Comparison of ENCODE assay signal across 32 cellular contexts in the genomic region with DNA sequence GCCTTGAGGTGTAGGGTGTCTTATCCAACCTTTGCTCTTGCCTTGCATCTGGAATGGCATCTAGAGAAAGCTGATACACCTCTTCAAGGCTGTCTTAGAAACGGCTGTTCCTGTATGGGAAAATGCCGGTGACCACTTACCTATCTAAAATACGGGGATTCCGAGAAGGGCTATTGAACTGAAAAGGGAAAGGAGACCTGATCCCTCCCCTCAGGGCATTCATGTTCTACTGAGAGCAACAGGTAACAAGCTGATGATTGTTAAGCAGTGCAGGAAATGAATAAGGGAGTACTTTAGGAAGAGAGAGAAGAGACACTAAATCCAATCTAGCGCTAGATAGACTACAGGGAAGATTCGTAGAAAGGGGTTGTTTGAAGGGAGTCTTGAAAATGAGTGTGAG.
"Had no signal": no experiment of that assay in that cellular context is flagged by ENCODE, and none has a peak within 500 bp of the region (broad histone marks: within the 10 kb centered on the region; RNA-seq: fewer than 3 reads in every experiment).

No MANE protein-coding gene starts in this region.

- H3K4me3 ChIP-seq: coronary artery, esophagus muscularis mucosa, gastroesophageal sphincter, heart right ventricle, lung, mucosa of descending colon, smooth muscle cell, testis, tibial artery had no signal

- H3K79me2 ChIP-seq: parathyroid adenoma had no signal

- H3K27ac Mint-ChIP-seq: immature natural killer cell; memory B cell; mesothelial cell of epicardium; naive B cell; natural killer cell treated with Interleukin-12 subunit alpha and Interleukin-12 subunit beta and Interleukin-15 and Interleukin-18, amount 100 ng/mL, for 72 hours; progenitor cell of endocrine pancreas; stimulated activated effector memory CD8-positive, alpha-beta T cell treated with anti-CD3 and anti-CD28 coated beads, Interleukin-12 subunit alpha, Interleukin-12 subunit beta, amount 100 ng/mL, for 72 hours; type B pancreatic cell had no signal

- H3K4me2 ChIP-seq: smooth muscle cell had no signal

- H3K4me1 Mint-ChIP-seq: immature natural killer cell; memory B cell; mesothelial cell of epicardium; naive B cell; stimulated activated effector memory CD8-positive, alpha-beta T cell treated with anti-CD3 and anti-CD28 coated beads, Interleukin-12 subunit alpha, Interleukin-12 subunit beta, amount 100 ng/mL, for 72 hours had no signal

- H3K27me3 Mint-ChIP-seq: memory B cell; naive B cell; natural killer cell treated with Interleukin-12 subunit alpha and Interleukin-12 subunit beta and Interleukin-15 and Interleukin-18, amount 100 ng/mL, for 72 hours; type B pancreatic cell had no signal

- H3K27ac ChIP-seq: coronary artery, esophagus muscularis mucosa, foreskin keratinocyte, gastroesophageal sphincter, heart right ventricle, neutrophil, parathyroid adenoma, testis, tibial artery had no signal

- H3K4me3 Mint-ChIP-seq: immature natural killer cell; memory B cell; mesothelial cell of epicardium; naive B cell; natural killer cell treated with Interleukin-12 subunit alpha and Interleukin-12 subunit beta and Interleukin-15 and Interleukin-18, amount 100 ng/mL, for 72 hours; neural crest cell; stimulated activated effector memory CD8-positive, alpha-beta T cell treated with anti-CD3 and anti-CD28 coated beads, Interleukin-12 subunit alpha, Interleukin-12 subunit beta, amount 100 ng/mL, for 72 hours; type B pancreatic cell had no signal

- H3K27me3 ChIP-seq: esophagus muscularis mucosa, foreskin keratinocyte, gastroesophageal sphincter, heart right ventricle, neutrophil, testis, tibial artery had no signal

- H3K36me3 ChIP-seq: esophagus muscularis mucosa, gastroesophageal sphincter, heart right ventricle, neutrophil, tibial artery had no signal

- H3K9me3 Mint-ChIP-seq: mesothelial cell of epicardium, neural crest cell, type B pancreatic cell had no signal

- H3K36me3 Mint-ChIP-seq: immature natural killer cell; memory B cell; mesothelial cell of epicardium; naive B cell; natural killer cell treated with Interleukin-12 subunit alpha and Interleukin-12 subunit beta and Interleukin-15 and Interleukin-18, amount 100 ng/mL, for 72 hours; stimulated activated effector memory CD8-positive, alpha-beta T cell treated with anti-CD3 and anti-CD28 coated beads, Interleukin-12 subunit alpha, Interleukin-12 subunit beta, amount 100 ng/mL, for 72 hours; type B pancreatic cell had no signal

- H3K4me1 ChIP-seq: esophagus muscularis mucosa, foreskin keratinocyte, gastroesophageal sphincter, heart right ventricle, parathyroid adenoma, testis, tibial artery had no signal

- ATAC-seq: foreskin keratinocyte; gastroesophageal sphincter; heart right ventricle; left lobe of liver; mucosa of descending colon; natural killer cell treated with Interleukin-12 subunit alpha and Interleukin-12 subunit beta and Interleukin-15 and Interleukin-18, amount 100 ng/mL, for 72 hours; sciatic nerve; stimulated activated effector memory CD8-positive, alpha-beta T cell treated with anti-CD3 and anti-CD28 coated beads, Interleukin-12 subunit alpha, Interleukin-12 subunit beta, amount 100 ng/mL, for 72 hours; stimulated activated naive CD8-positive, alpha-beta T cell treated with anti-CD3 and anti-CD28 coated beads, Interleukin-15, Interleukin-2, amounts not matched to agents 100 U/mL and 50 U/mL, for 24 hours had no signal

- DNase-seq: dermis blood vessel endothelial cell; effector memory CD4-positive, alpha-beta T cell; foreskin keratinocyte; glutamatergic neuron; heart right ventricle; hypothalamus; immature natural killer cell; mucosa of descending colon; naive B cell; stimulated activated CD4-positive, alpha-beta T cell treated with anti-CD3 and anti-CD28 coated beads, Interleukin-12 subunit alpha, Interleukin-12 subunit beta, amount 100 ng/mL, for 4 hours; stimulated activated CD4-positive, alpha-beta T cell treated with anti-CD3 and anti-CD28 coated beads, Interleukin-1b, Interleukin-23, amount 100 ng/mL, for 48 hours; stimulated activated CD4-positive, alpha-beta T cell treated with anti-CD3 and anti-CD28 coated beads, Interleukin-4, amount 100 ng/mL, for 24 hours; stimulated activated naive CD8-positive, alpha-beta T cell treated with anti-CD3 and anti-CD28 coated beads, Interleukin-15, Interleukin-2, amounts not matched to agents 100 U/mL and 50 U/mL, for 24 hours; substantia nigra; testis; tibial artery had no signal

- H3K9ac ChIP-seq: parathyroid adenoma had no signal
